8 cellular contexts compared by ENCODE assay signal in genomic region chr1:46197551-46198025, GRCh38. TPM values are rescaled to one million over a fixed set of nuclear protein-coding genes. Genes with fewer than 3 reads are reported as not detected.
DNase-seq lines count a peak whose midpoint lies in the region; ATAC-seq, FAIRE-seq and TF ChIP-seq lines count a peak whose summit lies in the region.

No MANE protein-coding gene starts in this region.

- H2AK5ac ChIP-seq in H1 (ENCODE audit: low read depth, low read length): no peak overlapping the region

- WGBS in H1 (ENCODE audit: extremely low coverage in 1 of 2, insufficient coverage in 1 of 2, insufficient read length in 1 of 2, insufficient replicate concordance in 2 of 2, low coverage in 1 of 2, low lambda C conversion rate in 2 of 2, missing lambda C conversion rate in 1 of 2), 2 experiments: 78% methylated on average over 7 of the region's 9 CpGs; no CpG with 5 or more reads in 1 of the 2 experiments

- H4K5ac ChIP-seq in H1 (ENCODE audit: insufficient read length, low read depth, low read length): no peak overlapping the region

- H3K27ac ChIP-seq in CD4-positive, alpha-beta memory T cell (ENCODE audit: low read depth, low read length): peak overlapping the region; percentile 76
- H3K27ac ChIP-seq in H1 (ENCODE audit: low read depth, low read length) (no peak overlapping the region), neural progenitor cell (no peak overlapping the region)

- H3K4me3 Mint-ChIP-seq in CD4-positive, alpha-beta memory T cell: peak overlapping the region; percentile 83 to 89 (median 87)
- peak overlapping the region; percentile 88 for H3K4me3 Mint-ChIP-seq in neural progenitor cell

- peaks cover 3% of the 10 kb centered on the region; the same call in 1 of the 2 replicates for H3K23me2 ChIP-seq in H1 (ENCODE audit: low read depth, low read length)

- no peak for TF ChIP-seq POLR2A in H1 (IDR thresholded peaks at IDR 0.05; ENCODE audit: control extremely low read depth in 1 of 2, low read depth in 2 of 2, low read length in 2 of 2)

- no peak for ATAC-seq in HG03432 (IDR thresholded peaks at IDR 0.05; ENCODE audit: unreplicated experiment)

- H3K4me2 ChIP-seq in H1 (ENCODE audit: insufficient read depth in 1 of 2, low read depth in 2 of 2, low read length in 2 of 2) (peak overlapping the region; percentile 52 to 77), neural progenitor cell (peak overlapping the region; percentile 98)

- no peak overlapping the region for H2BK12ac ChIP-seq in H1 (ENCODE audit: low read depth, low read length)

- CTCF ChIA-PET in CD4-positive, alpha-beta memory T cell (lab: Charles Lee; ENCODE audit: partially characterized antibody): interaction anchor here (0.6 to 3.6 kb wide), 3 partner anchors 15 to 1211 kb away, joined by 3 to 14 read pairs (median 13); partner anchors contain the start of gene EIF2B3
- CTCF ChIA-PET in H1 (lab: Charles Lee; ENCODE audit: partially characterized antibody): interaction anchor here (1.5 to 5.8 kb wide), 5 partner anchors 14 to 161 kb away, joined by 4 to 35 read pairs (median 8); no protein-coding TSS in a partner anchor

- no peak overlapping the region; the same call in 1 of the 2 replicates for H4K8ac ChIP-seq in H1 (ENCODE audit: extremely low read depth, insufficient read depth, low read length)

- FAIRE-seq in H1 (lab: Jason Lieb, UNC): no peak

- no peaks in the 10 kb centered on the region for H3K9me3 Mint-ChIP-seq in CD4-positive, alpha-beta memory T cell
- H3K9me3 Mint-ChIP-seq in neural progenitor cell: no peaks in the 10 kb centered on the region

- peak overlapping the region; percentile 79 for H3K56ac ChIP-seq in H1 (replicated peaks; ENCODE audit: insufficient read length, low read depth, low read length)

- no peak overlapping the region for H3K14ac ChIP-seq in H1 (ENCODE audit: insufficient read length)

- TF ChIP-seq RAD21 in H1 (IDR thresholded peaks at IDR 0.05 in 1 of 2, conservative IDR thresholded peaks at IDR 0.05 in 1 of 2; ENCODE audit: low read depth in 2 of 2, low read length in 2 of 2): no peak

- H4K20me1 ChIP-seq in H1 (replicated peaks in 1 of 2; ENCODE audit: control insufficient read depth in 1 of 2, insufficient read depth in 2 of 2, low read length in 2 of 2) (no peaks in the 10 kb centered on the region), neural progenitor cell (ENCODE audit: low read depth) (peaks cover 5% of the 10 kb centered on the region)

- H3K27me3 ChIP-seq in CD4-positive, alpha-beta memory T cell (ENCODE audit: insufficient read depth, low read length): no peaks in the 10 kb centered on the region
- H3K27me3 ChIP-seq in H1 (replicated peaks in 1 of 4; ENCODE audit: control insufficient read depth in 3 of 4, extremely low read depth in 1 of 4, insufficient read depth in 3 of 4, low read length in 3 of 4): no peaks in the 10 kb centered on the region
- peaks cover 4% of the 10 kb centered on the region for H3K27me3 ChIP-seq in neural progenitor cell

- peak overlapping the region; percentile 78 to 86 for H3K4me3 ChIP-seq in CD4-positive, alpha-beta memory T cell (ENCODE audit: low read length in 2 of 2)
- H3K4me3 ChIP-seq in LNCaP clone FGC (ENCODE audit: low read depth, low read length) (peak overlapping the region; percentile 92), H1 (ENCODE audit: extremely low read depth in 1 of 4, insufficient read depth in 2 of 4, low read depth in 3 of 4, low read length in 4 of 4) (peak overlapping the region; percentile 46 to 84 (median 74)), neural progenitor cell (peak overlapping the region; percentile 89)

- POLR2A ChIA-PET in CD4-positive, alpha-beta memory T cell (lab: Charles Lee; ENCODE audit: partially characterized antibody): interaction anchor here (1.4 to 2.0 kb wide), 3 partner anchors 10 to 106 kb away, joined by 5 to 6 read pairs (median 6); partner anchors contain the start of genes LRRC41 and UQCRH
- POLR2A ChIA-PET in H1 (lab: Charles Lee; ENCODE audit: partially characterized antibody): interaction anchor here (1.0 to 1.5 kb wide), 3 partner anchors 10 to 40 kb away, joined by 3 read pairs; no protein-coding TSS in a partner anchor

- no peak for DNase-seq in CD4-positive, alpha-beta memory T cell
- DNase-seq in LNCaP clone FGC (ENCODE audit: low read depth) (no peak), H1 (ENCODE audit: low read depth in 1 of 2, low spot score in 2 of 2) (no peak), neural progenitor cell (ENCODE audit: low spot score) (no peak), AML-193 (lab: John Stamatoyannopoulos, UW) (no peak), GM13976 (ENCODE audit: low spot score) (no peak)
- no peak for DNase-seq in stimulated activated CD4-positive, alpha-beta T cell treated with anti-CD3 and anti-CD28 coated beads, Interleukin-4, amount 100 ng/mL, for 24 hours

- H3K23ac ChIP-seq in H1 (ENCODE audit: insufficient read length): no peak overlapping the region

- H4K91ac ChIP-seq in H1 (replicated peaks; ENCODE audit: insufficient read length, low read length): peak overlapping the region; percentile 66

- 0 out of 2 replicates have a peak overlapping the region, but pooled peaks have one; percentile 6 for H2BK15ac ChIP-seq in H1 (ENCODE audit: low read length)

- H3F3A ChIP-seq in neural progenitor cell (ENCODE audit: low read depth): peaks cover 26% of the 10 kb centered on the region

- peak overlapping the region in 2 of 4 experiments; percentile 55 to 62; a peak in 3 of 7 replicates for H3K9ac ChIP-seq in H1 (replicated peaks in 1 of 4; ENCODE audit: extremely low read depth in 1 of 4, low read depth in 3 of 4, low read length in 3 of 4)
- peak overlapping the region; percentile 72 for H3K9ac ChIP-seq in neural progenitor cell

- H3K79me1 ChIP-seq in H1 (ENCODE audit: low read depth, low read length): no peaks in the 10 kb centered on the region

- no peaks in the 10 kb centered on the region for H3K9me3 ChIP-seq in CD4-positive, alpha-beta memory T cell (ENCODE audit: control insufficient read depth in 1 of 2, low read length in 2 of 2)
- H3K9me3 ChIP-seq in H1 (ENCODE audit: insufficient read depth in 2 of 2, low read depth in 1 of 2, low read length in 1 of 2): no peaks in the 10 kb centered on the region
- H3K9me3 ChIP-seq in neural progenitor cell (ENCODE audit: low read depth): no peaks in the 10 kb centered on the region

- peaks cover 28% of the 10 kb centered on the region for H3K4me1 ChIP-seq in CD4-positive, alpha-beta memory T cell (ENCODE audit: insufficient read depth, low read length)
- peaks cover 0 to 8% (median 4%) of the 10 kb centered on the region in 4 experiments; a peak in 5 of 7 replicates for H3K4me1 ChIP-seq in H1 (replicated peaks in 1 of 4; ENCODE audit: control insufficient read depth in 3 of 4, insufficient read depth in 4 of 4, low read length in 3 of 4)
- H3K4me1 ChIP-seq in neural progenitor cell: peaks cover 7% of the 10 kb centered on the region

- H2BK20ac ChIP-seq in H1 (ENCODE audit: low read length): no peak overlapping the region

- H2AFZ ChIP-seq in H1 (ENCODE audit: low read length) (peak overlapping the region; percentile 47), neural progenitor cell (replicated peaks) (peak overlapping the region; percentile 85)

- peaks cover 0 to under 1% of the 10 kb centered on the region in 2 donors for H3K27me3 Mint-ChIP-seq in CD4-positive, alpha-beta memory T cell
- peaks cover 4% of the 10 kb centered on the region for H3K27me3 Mint-ChIP-seq in neural progenitor cell (ENCODE audit: insufficient read depth, low read depth)

- no peak for TF ChIP-seq EP300 in H1 (IDR thresholded peaks at IDR 0.05; ENCODE audit: borderline replicate concordance in 1 of 2, low read depth in 2 of 2, low read length in 2 of 2)

- H3K79me2 ChIP-seq in H1 (ENCODE audit: control insufficient read depth in 1 of 2, insufficient read depth in 2 of 2, low read length in 2 of 2): no peaks in the 10 kb centered on the region
- H3K79me2 ChIP-seq in neural progenitor cell (ENCODE audit: low read depth): peaks cover 11% of the 10 kb centered on the region

- intact Hi-C loops in CD4-positive, alpha-beta memory T cell (cut with micrococcal nuclease): loop anchor here (2.0 to 5.0 kb wide), 2 partner anchors 49 to 510 kb away; partner anchors contain the start of genes GPBP1L1, RAD54L and TMEM69

- no peak overlapping the region for H3K4ac ChIP-seq in H1 (replicated peaks; ENCODE audit: insufficient read length, low read depth, low read length)

- TF ChIP-seq CTCF in LNCaP clone FGC (IDR thresholded peaks at IDR 0.05; ENCODE audit: control insufficient read depth, extremely low read depth, insufficient read depth): no peak
- no peak for TF ChIP-seq CTCF in H1 (IDR thresholded peaks at IDR 0.05; ENCODE audit: control extremely low read depth in 1 of 3, insufficient read depth in 1 of 3, low read depth in 1 of 3, low read length in 3 of 3)
- no peak for TF ChIP-seq CTCF in neural progenitor cell (IDR thresholded peaks at IDR 0.05)
- TF ChIP-seq CTCF in GM13976 (IDR thresholded peaks at IDR 0.05; ENCODE audit: borderline replicate concordance, control extremely low read depth, extremely low read depth, insufficient read depth, missing control alignments): no peak

- no peak overlapping the region; the same call in 1 of the 2 replicates for H2BK5ac ChIP-seq in H1 (ENCODE audit: low read depth, low read length)

- peaks cover 7 to 33% (median 22%) of the 10 kb centered on the region in 4 donors for H3K4me1 Mint-ChIP-seq in CD4-positive, alpha-beta memory T cell
- peaks cover 16% of the 10 kb centered on the region for H3K4me1 Mint-ChIP-seq in neural progenitor cell

- H2BK120ac ChIP-seq in H1 (replicated peaks; ENCODE audit: low read depth, low read length): peak overlapping the region; percentile 29

- no peak overlapping the region; the same call in 1 of the 2 replicates for H3K18ac ChIP-seq in H1 (ENCODE audit: extremely low read depth, low read length)

- in situ Hi-C loops in GM13976 (cut with MboI; ENCODE audit: low sequenced_read_pairs, unreplicated experiment): no loop called here

- peak overlapping the region in 6 of 7 donors; percentile 55 to 82 (median 70) for H3K27ac Mint-ChIP-seq in CD4-positive, alpha-beta memory T cell
- H3K27ac Mint-ChIP-seq in neural progenitor cell: peak overlapping the region; percentile 72

- peaks cover 24 to 29% of the 10 kb centered on the region in 2 donors for H3K36me3 Mint-ChIP-seq in CD4-positive, alpha-beta memory T cell
- H3K36me3 Mint-ChIP-seq in neural progenitor cell: peaks cover 10% of the 10 kb centered on the region

- peaks cover 27% of the 10 kb centered on the region for H3K36me3 ChIP-seq in CD4-positive, alpha-beta memory T cell (ENCODE audit: insufficient read depth, low read length)
- peaks cover 0 to 5% (median 3%) of the 10 kb centered on the region in 4 experiments; a peak in 3 of 8 replicates for H3K36me3 ChIP-seq in H1 (ENCODE audit: control insufficient read depth in 2 of 4, insufficient read depth in 4 of 4, low read length in 3 of 4)
- no peaks in the 10 kb centered on the region for H3K36me3 ChIP-seq in neural progenitor cell

RNA-seq across cellular contexts. Expression of gene POMGNT1, which starts 0.6 kb away (rescaled TPM):
- total RNA-seq in CD4-positive, alpha-beta memory T cell: 10 to 100 TPM; 36.0 to 41.4 TPM
- 10 to 100 TPM; 31.7 to 37.1 TPM for polyA plus RNA-seq in CD4-positive, alpha-beta memory T cell
- total RNA-seq in H1 (2021; fragmentation: NEBNext Ultra II Directional; extraction: Animal tissue kit (Norgen Biotek cat#: 25700)): 37.6 and 40.3 TPM in 2 replicates
- polyA plus RNA-seq in H1 (2011; rRNA removed): 28.0 and 32.2 TPM in 2 replicates
- 34.6 TPM for polyA plus RNA-seq in H1 (2011; cell fraction: cytosol; rRNA removed)
- 68.2 TPM for polyA plus RNA-seq in H1 (2011; cell fraction: nucleus; rRNA removed)
- polyA plus RNA-seq in H1 (2012, experiment 1 of 2): 31.3 to 38.7 TPM (median 36.3 TPM) in 4 replicates
- 56.5 TPM for polyA plus RNA-seq in H1 (2012, experiment 2 of 2)
- 44.3 TPM for polyA plus RNA-seq in H1 (2013, experiment 1 of 2)
- polyA plus RNA-seq in H1 (2013, experiment 2 of 2): 47.1 TPM
- polyA minus RNA-seq in H1 (2011; rRNA and poly(A)+ RNA removed): 34.4 and 37.8 TPM in 2 replicates
- polyA minus RNA-seq in H1 (2011; cell fraction: cytosol; rRNA and poly(A)+ RNA removed): 18.9 TPM
- polyA minus RNA-seq in H1 (2011; cell fraction: nucleus; rRNA and poly(A)+ RNA removed): 25.3 TPM
- 55.7 and 73.4 TPM in 2 replicates for total RNA-seq in neural progenitor cell (ENCODE audit: low replicate concordance)

RNA-seq across cellular contexts. Expression of gene LURAP1, which starts 5.5 kb away (rescaled TPM):
- under 1 TPM; 0.86 to 0.93 TPM for total RNA-seq in CD4-positive, alpha-beta memory T cell
- under 1 TPM in 1 of 2 donors, not detected in 1; 0.20 TPM for polyA plus RNA-seq in CD4-positive, alpha-beta memory T cell
- 3.5 and 5.1 TPM in 2 replicates for total RNA-seq in H1 (2021; fragmentation: NEBNext Ultra II Directional; extraction: Animal tissue kit (Norgen Biotek cat#: 25700))
- polyA plus RNA-seq in H1 (2011; rRNA removed): 4.9 and 6.4 TPM in 2 replicates
- 6.1 TPM for polyA plus RNA-seq in H1 (2011; cell fraction: cytosol; rRNA removed)
- polyA plus RNA-seq in H1 (2011; cell fraction: nucleus; rRNA removed): 6.6 TPM
- 2.9 to 3.5 TPM (median 3.1 TPM) in 4 replicates for polyA plus RNA-seq in H1 (2012, experiment 1 of 2)
- 1.8 TPM for polyA plus RNA-seq in H1 (2012, experiment 2 of 2)
- polyA plus RNA-seq in H1 (2013, experiment 1 of 2): 1.8 TPM
- 1.7 TPM for polyA plus RNA-seq in H1 (2013, experiment 2 of 2)
- polyA minus RNA-seq in H1 (2011; rRNA and poly(A)+ RNA removed): 2.8 and 4.2 TPM in 2 replicates
- 3.0 TPM for polyA minus RNA-seq in H1 (2011; cell fraction: cytosol; rRNA and poly(A)+ RNA removed)
- polyA minus RNA-seq in H1 (2011; cell fraction: nucleus; rRNA and poly(A)+ RNA removed): 6.4 TPM
- 4.0 and 6.2 TPM in 2 replicates for total RNA-seq in neural progenitor cell (ENCODE audit: low replicate concordance)

RNA-seq across cellular contexts. Expression of gene P3R3URF, which starts 21.3 kb away (rescaled TPM):
- total RNA-seq in CD4-positive, alpha-beta memory T cell: not detected
- polyA plus RNA-seq in CD4-positive, alpha-beta memory T cell: not detected
- total RNA-seq in H1 (2021; fragmentation: NEBNext Ultra II Directional; extraction: Animal tissue kit (Norgen Biotek cat#: 25700)): not detected in 2 replicates
- polyA plus RNA-seq in H1 (2011; rRNA removed): not detected in 2 replicates
- not detected for polyA plus RNA-seq in H1 (2011; cell fraction: cytosol; rRNA removed)
- polyA plus RNA-seq in H1 (2011; cell fraction: nucleus; rRNA removed): not detected
- polyA plus RNA-seq in H1 (2012, experiment 1 of 2): not detected in 4 replicates
- not detected for polyA plus RNA-seq in H1 (2012, experiment 2 of 2)
- polyA plus RNA-seq in H1 (2013, experiment 1 of 2): not detected
- not detected for polyA plus RNA-seq in H1 (2013, experiment 2 of 2)
- not detected in 2 replicates for polyA minus RNA-seq in H1 (2011; rRNA and poly(A)+ RNA removed)
- not detected for polyA minus RNA-seq in H1 (2011; cell fraction: cytosol; rRNA and poly(A)+ RNA removed)
- polyA minus RNA-seq in H1 (2011; cell fraction: nucleus; rRNA and poly(A)+ RNA removed): not detected
- total RNA-seq in neural progenitor cell (ENCODE audit: low replicate concordance): not detected in 2 replicates

RNA-seq across cellular contexts. Expression of gene TSPAN1, which starts 22.7 kb away (rescaled TPM):
- total RNA-seq in CD4-positive, alpha-beta memory T cell: not detected
- polyA plus RNA-seq in CD4-positive, alpha-beta memory T cell: not detected
- not detected in 2 replicates for total RNA-seq in H1 (2021; fragmentation: NEBNext Ultra II Directional; extraction: Animal tissue kit (Norgen Biotek cat#: 25700))
- 0.05 and 0.14 TPM in 2 replicates for polyA plus RNA-seq in H1 (2011; rRNA removed)
- 0.21 TPM for polyA plus RNA-seq in H1 (2011; cell fraction: cytosol; rRNA removed)
- 0.46 TPM for polyA plus RNA-seq in H1 (2011; cell fraction: nucleus; rRNA removed)
- polyA plus RNA-seq in H1 (2012, experiment 1 of 2): 0.27 TPM in 1 of 4 replicates, not detected in the others
- not detected for polyA plus RNA-seq in H1 (2012, experiment 2 of 2)
- polyA plus RNA-seq in H1 (2013, experiment 1 of 2): not detected
- polyA plus RNA-seq in H1 (2013, experiment 2 of 2): not detected
- 0.38 and 0.63 TPM in 2 replicates for polyA minus RNA-seq in H1 (2011; rRNA and poly(A)+ RNA removed)
- not detected for polyA minus RNA-seq in H1 (2011; cell fraction: cytosol; rRNA and poly(A)+ RNA removed)
- polyA minus RNA-seq in H1 (2011; cell fraction: nucleus; rRNA and poly(A)+ RNA removed): not detected
- not detected in 2 replicates for total RNA-seq in neural progenitor cell (ENCODE audit: low replicate concordance)

RNA-seq across cellular contexts. Expression of gene RAD54L, which starts 50.0 kb away (rescaled TPM):
- 1 to 10 TPM; 1.0 to 1.1 TPM for total RNA-seq in CD4-positive, alpha-beta memory T cell
- under 1 TPM in 1 of 2 donors, not detected in 1; 0.46 TPM for polyA plus RNA-seq in CD4-positive, alpha-beta memory T cell
- total RNA-seq in H1 (2021; fragmentation: NEBNext Ultra II Directional; extraction: Animal tissue kit (Norgen Biotek cat#: 25700)): 47.9 and 50.3 TPM in 2 replicates
- 42.4 and 43.5 TPM in 2 replicates for polyA plus RNA-seq in H1 (2011; rRNA removed)
- polyA plus RNA-seq in H1 (2011; cell fraction: cytosol; rRNA removed): 29.6 TPM
- 74.0 TPM for polyA plus RNA-seq in H1 (2011; cell fraction: nucleus; rRNA removed)
- polyA plus RNA-seq in H1 (2012, experiment 1 of 2): 35.3 to 52.0 TPM (median 47.8 TPM) in 4 replicates
- 25.3 TPM for polyA plus RNA-seq in H1 (2012, experiment 2 of 2)
- polyA plus RNA-seq in H1 (2013, experiment 1 of 2): 18.8 TPM
- polyA plus RNA-seq in H1 (2013, experiment 2 of 2): 19.3 TPM
- 45.8 and 56.7 TPM in 2 replicates for polyA minus RNA-seq in H1 (2011; rRNA and poly(A)+ RNA removed)
- polyA minus RNA-seq in H1 (2011; cell fraction: cytosol; rRNA and poly(A)+ RNA removed): 32.2 TPM
- polyA minus RNA-seq in H1 (2011; cell fraction: nucleus; rRNA and poly(A)+ RNA removed): 32.2 TPM
- 22.2 and 38.2 TPM in 2 replicates for total RNA-seq in neural progenitor cell (ENCODE audit: low replicate concordance)
